In the genomic region with DNA sequence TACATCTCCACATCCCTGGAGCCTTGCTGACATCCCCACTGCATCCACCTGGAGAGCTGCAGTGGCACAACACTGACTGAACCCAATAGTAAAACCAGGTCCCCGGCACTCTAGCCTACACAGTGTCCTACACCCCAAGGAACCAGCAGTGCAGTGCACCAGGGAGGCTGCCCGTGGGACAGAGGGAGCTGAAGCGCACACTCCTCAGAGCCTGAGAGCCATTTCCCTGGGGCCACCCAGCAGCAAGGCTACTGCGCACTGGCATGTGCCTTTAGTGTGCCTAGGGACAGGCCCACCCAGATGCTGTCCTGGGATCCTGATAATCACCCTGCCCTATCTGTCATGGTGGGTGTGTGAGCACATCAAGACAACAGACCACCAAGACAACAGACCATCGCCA, we compare ENCODE assay signal across 12 cellular contexts.
"Had no signal": no experiment of that assay in that cellular context is flagged by ENCODE, and none has a peak within 500 bp of the region (broad histone marks: within the 10 kb centered on the region; RNA-seq: fewer than 3 reads in every experiment).

No MANE protein-coding gene starts in this region.

- H3K4me3 ChIP-seq: ascending aorta, breast epithelium, skin epidermis, suprapubic skin had no signal

- H3K4me3 Mint-ChIP-seq: activated T-cell treated with anti-CD3 and anti-CD28 coated beads, Interleukin-2, amount 50 U/mL, for 4 hours; nephron progenitor cell; T-cell had no signal

- H3K27ac Mint-ChIP-seq: progenitor cell of endocrine pancreas, T-cell had no signal

- DNase-seq: foreskin melanocyte, kidney glomerular epithelial cell, occipital lobe, T1000 had no signal

- H3K4me1 ChIP-seq: ascending aorta, breast epithelium, suprapubic skin had no signal

- H3K27me3 Mint-ChIP-seq: progenitor cell of endocrine pancreas, T-cell had no signal

- H3K4me1 Mint-ChIP-seq: nephron progenitor cell had no signal

- H3K36me3 ChIP-seq: breast epithelium had no signal

- H3K9me3 Mint-ChIP-seq: activated T-cell treated with anti-CD3 and anti-CD28 coated beads, Interleukin-2, amount 50 U/mL, for 4 hours; nephron progenitor cell; T-cell had no signal

- H3K9me3 ChIP-seq: ascending aorta, breast epithelium, suprapubic skin had no signal
